25 cellular contexts compared by ENCODE assay signal in genomic region chr1:177368255-177368654, GRCh38.
DNase-seq lines count a peak whose midpoint lies in the region; ATAC-seq and TF ChIP-seq lines count a peak whose summit lies in the region.
"Had no signal": no experiment of that assay in that cellular context is flagged by ENCODE, and none has a peak within 500 bp of the region (broad histone marks: within the 10 kb centered on the region; RNA-seq: fewer than 3 reads in every experiment).

No MANE protein-coding gene starts in this region.

- H3K4me3 Mint-ChIP-seq in activated T-helper 2 cell treated with anti-CD3 and anti-CD28 coated beads, Interferon-gamma antibody, Interleukin-2, Interleukin-4, amounts not matched to agents 10 μg/mL and 5 μg/mL and 100 μg/mL, durations not matched to agents 14 hours and 24 hours and 36 hours (ENCODE audit: low read depth): no peak overlapping the region
- H3K4me3 Mint-ChIP-seq in GM23338: no peak overlapping the region
- H3K4me3 Mint-ChIP-seq: activated CD8-positive, alpha-beta memory T cell treated with anti-CD3 and anti-CD28 coated beads, Interleukin-2, amount 10 ng/mL, durations not matched to agents 7 days and 5 days; brain; CD4-positive, alpha-beta memory T cell; stimulated activated naive CD8-positive, alpha-beta T cell treated with anti-CD3 and anti-CD28 coated beads, Interleukin-15, amount 100 ng/mL, for 72 hours had no signal

- peak overlapping the region in 8 of 11 experiments; percentile 11 to 64 (median 42); a peak in 13 of 22 replicates for H3K4me2 ChIP-seq in BLaER1 treated with 17β-estradiol and CSF1 and Interleukin-3, amounts not matched to agents 10 nM and 100 nM
- no peak overlapping the region for H3K4me2 ChIP-seq in GM23338

- no peaks in the 10 kb centered on the region for H3K36me3 Mint-ChIP-seq in activated T-helper 2 cell treated with anti-CD3 and anti-CD28 coated beads, Interferon-gamma antibody, Interleukin-2, Interleukin-4, amounts not matched to agents 10 μg/mL and 5 μg/mL and 100 μg/mL, durations not matched to agents 14 hours and 24 hours and 36 hours (ENCODE audit: low read depth)
- H3K36me3 Mint-ChIP-seq in GM23338 (ENCODE audit: low read depth): no peaks in the 10 kb centered on the region
- H3K36me3 Mint-ChIP-seq: activated CD8-positive, alpha-beta memory T cell treated with anti-CD3 and anti-CD28 coated beads, Interleukin-2, amount 10 ng/mL, durations not matched to agents 7 days and 5 days; brain; CD4-positive, alpha-beta memory T cell had no signal

- no peaks in the 10 kb centered on the region for H4K20me1 ChIP-seq in BLaER1 treated with 17β-estradiol and CSF1 and Interleukin-3, amounts not matched to agents 10 nM and 100 nM
- H4K20me1 ChIP-seq in GM23338 (replicated peaks; ENCODE audit: insufficient read depth): no peaks in the 10 kb centered on the region

- H3K79me2 ChIP-seq in GM23338 (replicated peaks; ENCODE audit: insufficient read depth): no peaks in the 10 kb centered on the region

- no peaks in the 10 kb centered on the region for H3K27me3 ChIP-seq in BLaER1 treated with 17β-estradiol and CSF1 and Interleukin-3, amounts not matched to agents 10 nM and 100 nM
- H3K27me3 ChIP-seq in heart left ventricle (peaks cover 0 to 3% (median 0%) of the 10 kb centered on the region in 9 donors), GM23338 (ENCODE audit: insufficient read depth) (no peaks in the 10 kb centered on the region)
- H3K27me3 ChIP-seq: neutrophil, transverse colon had no signal

- no peak for TF ChIP-seq POLR2A in heart left ventricle (IDR thresholded peaks at IDR 0.05)

- no peak overlapping the region for H2AFZ ChIP-seq in GM23338

- peak; percentile 62 for ATAC-seq in GM18867 (IDR thresholded peaks at IDR 0.05; ENCODE audit: unreplicated experiment)
- ATAC-seq in heart left ventricle: no peak
- no peak for ATAC-seq in GM23338
- ATAC-seq: activated CD8-positive, alpha-beta memory T cell treated with anti-CD3 and anti-CD28 coated beads, Interleukin-2, amount 10 ng/mL, durations not matched to agents 7 days and 5 days; lower lobe of right lung; stimulated activated naive CD8-positive, alpha-beta T cell treated with anti-CD3 and anti-CD28 coated beads, Interleukin-15, amount 100 ng/mL, for 72 hours had no signal

- no peaks in the 10 kb centered on the region for H3F3A ChIP-seq in GM23338 (replicated peaks; ENCODE audit: low read depth)

- H3K9me3 ChIP-seq in BLaER1 treated with 17β-estradiol and CSF1 and Interleukin-3, amounts not matched to agents 10 nM and 100 nM (replicated peaks in 1 of 11): no peaks in the 10 kb centered on the region
- no peaks in the 10 kb centered on the region for H3K9me3 ChIP-seq in heart left ventricle
- H3K9me3 ChIP-seq: lower lobe of right lung, neutrophil, transverse colon had no signal

- no peak overlapping the region for H3K4me3 ChIP-seq in BLaER1 treated with 17β-estradiol and CSF1 and Interleukin-3, amounts not matched to agents 10 nM and 100 nM
- no peak overlapping the region for H3K4me3 ChIP-seq in fibroblast of pulmonary artery (replicated peaks; ENCODE audit: low read depth, low read length)
- H3K4me3 ChIP-seq in heart left ventricle: no peak overlapping the region
- no peak overlapping the region for H3K4me3 ChIP-seq in GM23338
- H3K4me3 ChIP-seq: coronary artery, lower lobe of right lung, transverse colon had no signal

- H3K27ac ChIP-seq in BLaER1 treated with 17β-estradiol and CSF1 and Interleukin-3, amounts not matched to agents 10 nM and 100 nM: peak overlapping the region in 2 of 11 experiments; percentile 22 to 52; a peak in 3 of 22 replicates
- H3K27ac ChIP-seq in heart left ventricle (no peak overlapping the region), GM23338 (ENCODE audit: low read depth) (no peak overlapping the region)
- H3K27ac ChIP-seq: coronary artery, lower lobe of right lung, neutrophil, transverse colon had no signal

- H3K9me3 Mint-ChIP-seq in activated T-helper 2 cell treated with anti-CD3 and anti-CD28 coated beads, Interferon-gamma antibody, Interleukin-2, Interleukin-4, amounts not matched to agents 10 μg/mL and 5 μg/mL and 100 μg/mL, durations not matched to agents 14 hours and 24 hours and 36 hours: peaks cover 5% of the 10 kb centered on the region
- H3K9me3 Mint-ChIP-seq in GM23338: no peaks in the 10 kb centered on the region
- H3K9me3 Mint-ChIP-seq: brain had no signal

- TF ChIP-seq CTCF in fibroblast of pulmonary artery (IDR thresholded peaks at IDR 0.05; ENCODE audit: low read length, missing control alignments) (no peak), heart left ventricle (IDR thresholded peaks at IDR 0.05) (no peak), GM23338 (conservative IDR thresholded peaks at IDR 0.05; ENCODE audit: low read depth in 2 of 2) (no peak)

- H3K27me3 Mint-ChIP-seq in activated T-helper 2 cell treated with anti-CD3 and anti-CD28 coated beads, Interferon-gamma antibody, Interleukin-2, Interleukin-4, amounts not matched to agents 10 μg/mL and 5 μg/mL and 100 μg/mL, durations not matched to agents 14 hours and 24 hours and 36 hours (ENCODE audit: low read depth): no peaks in the 10 kb centered on the region
- no peaks in the 10 kb centered on the region for H3K27me3 Mint-ChIP-seq in GM23338 (ENCODE audit: insufficient read depth, low read depth, poor library complexity)
- H3K27me3 Mint-ChIP-seq: activated CD8-positive, alpha-beta memory T cell treated with anti-CD3 and anti-CD28 coated beads, Interleukin-2, amount 10 ng/mL, durations not matched to agents 7 days and 5 days; brain; CD4-positive, alpha-beta memory T cell; stimulated activated naive CD8-positive, alpha-beta T cell treated with anti-CD3 and anti-CD28 coated beads, Interleukin-15, amount 100 ng/mL, for 72 hours had no signal

- intact Hi-C loops in heart left ventricle (cut with DNase I): no loop called here
- intact Hi-C loops in activated T-helper 2 cell treated with anti-CD3 and anti-CD28 coated beads, Interferon-gamma antibody, Interleukin-2, Interleukin-4, amounts not matched to agents 10 μg/mL and 5 μg/mL and 100 μg/mL, durations not matched to agents 14 hours and 24 hours and 36 hours (cut with micrococcal nuclease): no loop called here

- DNase-seq in LHCN-M2 (ENCODE audit: low read depth) (peak; percentile 36), fibroblast of pulmonary artery (ENCODE audit: low read depth) (peak; percentile 1), heart left ventricle (no peak), GM23338 (ENCODE audit: low spot score) (no peak), SW480 (ENCODE audit: low spot score) (no peak)
- no peak for DNase-seq in activated T-helper 2 cell treated with anti-CD3 and anti-CD28 coated beads, Interferon-gamma antibody, Interleukin-2, Interleukin-4, amounts not matched to agents 10 μg/mL and 5 μg/mL and 100 μg/mL, durations not matched to agents 14 hours and 24 hours and 36 hours (ENCODE audit: low spot score)
- DNase-seq: activated CD4-positive, alpha-beta T cell treated with anti-CD3 and anti-CD28 coated beads for 48 hours; activated CD8-positive, alpha-beta memory T cell treated with anti-CD3 and anti-CD28 coated beads, Interleukin-2, amount 10 ng/mL, durations not matched to agents 7 days and 5 days; CD4-positive, alpha-beta memory T cell; hippocampal formation; islet precursor cell; Karpas-422; lower lobe of right lung; NCI-H1092 treated with DMSO at 0.1 percent for 48 hours; NCI-H2029; NCI-H510A treated with DMSO at 0.1 percent for 48 hours; Right ventricle myocardium superior; stimulated activated CD4-positive, alpha-beta T cell treated with anti-CD3 and anti-CD28 coated beads, Interleukin-4, amount 100 ng/mL, for 4 hours; stimulated activated naive CD8-positive, alpha-beta T cell treated with anti-CD3 and anti-CD28 coated beads, Interleukin-15, amount 100 ng/mL, for 72 hours; transverse colon had no signal

- no peak overlapping the region for H3K27ac Mint-ChIP-seq in activated T-helper 2 cell treated with anti-CD3 and anti-CD28 coated beads, Interferon-gamma antibody, Interleukin-2, Interleukin-4, amounts not matched to agents 10 μg/mL and 5 μg/mL and 100 μg/mL, durations not matched to agents 14 hours and 24 hours and 36 hours
- H3K27ac Mint-ChIP-seq in GM23338: no peak overlapping the region
- H3K27ac Mint-ChIP-seq: activated CD8-positive, alpha-beta memory T cell treated with anti-CD3 and anti-CD28 coated beads, Interleukin-2, amount 10 ng/mL, durations not matched to agents 7 days and 5 days; brain; CD4-positive, alpha-beta memory T cell; stimulated activated naive CD8-positive, alpha-beta T cell treated with anti-CD3 and anti-CD28 coated beads, Interleukin-15, amount 100 ng/mL, for 72 hours had no signal

- peaks cover 0 to 24% (median 12%) of the 10 kb centered on the region in 10 experiments; a peak in 14 of 20 replicates for H3K4me1 ChIP-seq in BLaER1 treated with 17β-estradiol and CSF1 and Interleukin-3, amounts not matched to agents 10 nM and 100 nM
- H3K4me1 ChIP-seq in heart left ventricle (no peaks in the 10 kb centered on the region), GM23338 (ENCODE audit: insufficient read depth) (no peaks in the 10 kb centered on the region)
- H3K4me1 ChIP-seq: lower lobe of right lung, transverse colon had no signal

- H3K4me1 Mint-ChIP-seq in activated T-helper 2 cell treated with anti-CD3 and anti-CD28 coated beads, Interferon-gamma antibody, Interleukin-2, Interleukin-4, amounts not matched to agents 10 μg/mL and 5 μg/mL and 100 μg/mL, durations not matched to agents 14 hours and 24 hours and 36 hours (ENCODE audit: low read depth): no peaks in the 10 kb centered on the region
- H3K4me1 Mint-ChIP-seq in GM23338: no peaks in the 10 kb centered on the region
- H3K4me1 Mint-ChIP-seq: CD4-positive, alpha-beta memory T cell; stimulated activated naive CD8-positive, alpha-beta T cell treated with anti-CD3 and anti-CD28 coated beads, Interleukin-15, amount 100 ng/mL, for 72 hours had no signal

- H3K9me2 ChIP-seq in GM23338 (ENCODE audit: insufficient read depth): no peaks in the 10 kb centered on the region

- H3K36me3 ChIP-seq in BLaER1 treated with 17β-estradiol and CSF1 and Interleukin-3, amounts not matched to agents 10 nM and 100 nM: no peaks in the 10 kb centered on the region
- H3K36me3 ChIP-seq in heart left ventricle (no peaks in the 10 kb centered on the region), GM23338 (ENCODE audit: insufficient read depth) (no peaks in the 10 kb centered on the region)
- H3K36me3 ChIP-seq: lower lobe of right lung, neutrophil, transverse colon had no signal

- H3K9ac ChIP-seq in BLaER1 treated with 17β-estradiol and CSF1 and Interleukin-3, amounts not matched to agents 10 nM and 100 nM: no peak overlapping the region

Comparison
In these comparisons a context has a peak if more than half of its experiments do, and no peak if none do; other contexts are left out.
1. DNase-seq: peak in LHCN-M2 (single experiment) and fibroblast of pulmonary artery (single experiment); none in heart left ventricle (0 of 5), activated T-helper 2 cell treated with anti-CD3 and anti-CD28 coated beads, Interferon-gamma antibody, Interleukin-2, Interleukin-4, amounts not matched to agents 10 μg/mL and 5 μg/mL and 100 μg/mL, durations not matched to agents 14 hours and 24 hours and 36 hours (single experiment), GM23338 (single experiment) and SW480 (single experiment).